Comparison of ENCODE assay signal across 13 cellular contexts in genomic region chr11:65773784-65774411, GRCh38. TPM values are rescaled to one million over a fixed set of nuclear protein-coding genes. Genes with fewer than 3 reads are reported as not detected.
DNase-seq lines count a peak whose midpoint lies in the region; ATAC-seq and TF ChIP-seq lines count a peak whose summit lies in the region.
"Had no signal": no experiment of that assay in that cellular context is flagged by ENCODE, and none has a peak within 500 bp of the region (broad histone marks: within the 10 kb centered on the region; RNA-seq: fewer than 3 reads in every experiment).

No MANE protein-coding gene starts in this region.

- no peak overlapping the region for H3K9ac ChIP-seq in colonic mucosa (ENCODE audit: low read depth in 2 of 2, low read length in 2 of 2)

- intact Hi-C loops in colonic mucosa (cut with DNase I): loop anchor here (10.0 kb wide), 1 partner anchor 49 kb away; the partner anchor contains the start of gene RNASEH2C

- no peak for ATAC-seq in HG02970 (IDR thresholded peaks at IDR 0.05; ENCODE audit: low FRiP score, unreplicated experiment)
- ATAC-seq: T-cell had no signal

- DNase-seq in AG08396 (ENCODE audit: low spot score) (peak; percentile 24), GM10248 (ENCODE audit: extremely low spot score) (peak; percentile 10), RWPE1 (ENCODE audit: low spot score) (no peak), fibroblast of villous mesenchyme (ENCODE audit: low read depth) (peak; percentile 14), T-helper 9 cell (no peak), colonic mucosa (no peak), C1 segment of cervical spinal cord (lab: John Stamatoyannopoulos, UW) (no peak)
- DNase-seq: activated CD4-positive, alpha-beta T cell treated with anti-CD3 and anti-CD28 coated beads for 48 hours; CD8-positive, alpha-beta memory T cell; OCI-M1; T-cell had no signal

- POLR2A ChIA-PET in GM10248 (lab: Yijun Ruan, JAX) (no interaction called here), RWPE1 (lab: Yijun Ruan, JAX; ENCODE audit: low non-redundant PET) (no interaction called here)

- H3K36me3 ChIP-seq in colonic mucosa: peaks cover 5% of the 10 kb centered on the region

- no peak overlapping the region for H3K4me3 ChIP-seq in fibroblast of villous mesenchyme (ENCODE audit: low read depth, low read length)
- H3K4me3 ChIP-seq in colonic mucosa: no peak overlapping the region

- H3K27ac ChIP-seq in RWPE1 (0 out of 2 replicates have a peak overlapping the region, but pooled peaks have one; percentile 8), colonic mucosa (no peak overlapping the region)

- TF ChIP-seq CTCF in GM10248 (IDR thresholded peaks at IDR 0.05; ENCODE audit: control extremely low read depth, extremely low read depth, low read depth, missing control alignments) (no peak), RWPE1 (conservative IDR thresholded peaks at IDR 0.05; ENCODE audit: low read depth) (no peak), fibroblast of villous mesenchyme (IDR thresholded peaks at IDR 0.05; ENCODE audit: insufficient read depth, low read depth, low read length) (no peak), colonic mucosa (IDR thresholded peaks at IDR 0.05) (no peak)

- CTCF ChIA-PET in GM10248 (lab: Yijun Ruan, JAX) (interaction anchor here (1.1 kb wide), 1 partner anchor 38 kb away, joined by 3 read pairs; no protein-coding TSS in a partner anchor), RWPE1 (lab: Yijun Ruan, JAX) (no interaction called here)

- H3K27me3 ChIP-seq in colonic mucosa: no peaks in the 10 kb centered on the region

- no peaks in the 10 kb centered on the region for H3K4me1 ChIP-seq in colonic mucosa

- no peaks in the 10 kb centered on the region for H3K9me3 ChIP-seq in colonic mucosa

RNA-seq across cellular contexts. Expression of gene AP5B1, which starts 6.9 kb away (rescaled TPM):
- total RNA-seq in fibroblast of villous mesenchyme (13.8 and 16.4 TPM in 2 replicates), colonic mucosa (10 to 100 TPM; 17.6 to 20.1 TPM)

RNA-seq across cellular contexts. Expression of gene OVOL1, which starts 13.0 kb away (rescaled TPM):
- not detected in 2 replicates for total RNA-seq in fibroblast of villous mesenchyme
- 10 to 100 TPM; 29.0 to 32.9 TPM for total RNA-seq in colonic mucosa
- total RNA-seq: CD8-positive, alpha-beta memory T cell; endothelial cell of umbilical vein had no signal

RNA-seq across cellular contexts. Expression of gene RNASEH2C, which starts 53.3 kb away (rescaled TPM):
- total RNA-seq in fibroblast of villous mesenchyme (41.5 and 44.1 TPM in 2 replicates), colonic mucosa (10 to 100 TPM; 26.1 to 58.1 TPM)

RNA-seq across cellular contexts. Expression of gene SNX32, which starts 59.9 kb away (rescaled TPM):
- total RNA-seq in fibroblast of villous mesenchyme: under 0.01 TPM in 1 of 2 replicates, not detected in the other
- 1 to 10 TPM; 1.6 to 1.9 TPM for total RNA-seq in colonic mucosa
- total RNA-seq: endothelial cell of umbilical vein had no signal

Comparison
In these comparisons a context has a peak if more than half of its experiments do, and no peak if none do; other contexts are left out.
1. DNase-seq: peak in AG08396 (single experiment), GM10248 (single experiment) and fibroblast of villous mesenchyme (single experiment); none in RWPE1 (single experiment), T-helper 9 cell (single experiment), colonic mucosa (single experiment) and C1 segment of cervical spinal cord (0 of 14).
2. RNA of gene OVOL1, which starts 13.0 kb away (total RNA-seq): 29.0 to 32.9 TPM in colonic mucosa; not detected in fibroblast of villous mesenchyme; every median in the first group is over 10 times any median in the second.